In genomic region chr1:209480345-209480744, GRCh38 we compare ENCODE assay signal across 29 cellular contexts.
"Had no signal": no experiment of that assay in that cellular context is flagged by ENCODE, and none has a peak within 500 bp of the region (broad histone marks: within the 10 kb centered on the region; RNA-seq: fewer than 3 reads in every experiment).

No MANE protein-coding gene starts in this region.

- H3K9me3 ChIP-seq: colonic mucosa, esophagus muscularis mucosa, esophagus squamous epithelium, gastrocnemius medialis, gastroesophageal sphincter, heart left ventricle, heart right ventricle had no signal

- H3K27me3 Mint-ChIP-seq: dendritic cell treated with granulocyte-macrophage colony-stimulating factor and Interleukin-4, amounts not matched to agents 40 ng/mL and 50 ng/mL, for 4 days had no signal

- H3K27ac Mint-ChIP-seq: dendritic cell treated with granulocyte-macrophage colony-stimulating factor and Interleukin-4, amounts not matched to agents 40 ng/mL and 50 ng/mL, for 4 days; effector memory CD8-positive, alpha-beta T cell; endodermal cell had no signal

- FAIRE-seq: colon, endometrium, endothelial cell of umbilical vein, frontal cortex had no signal

- H3K4me3 Mint-ChIP-seq: dendritic cell treated with granulocyte-macrophage colony-stimulating factor and Interleukin-4, amounts not matched to agents 40 ng/mL and 50 ng/mL, for 4 days; effector memory CD8-positive, alpha-beta T cell; endodermal cell had no signal

- H3K4me1 ChIP-seq: colonic mucosa, esophagus muscularis mucosa, gastrocnemius medialis, gastroesophageal sphincter, heart left ventricle, heart right ventricle had no signal

- H3K4me3 ChIP-seq: colonic mucosa, coronary artery, dorsolateral prefrontal cortex, esophagus muscularis mucosa, esophagus squamous epithelium, gastrocnemius medialis, gastroesophageal sphincter, heart left ventricle, heart right ventricle had no signal

- H3K9me3 Mint-ChIP-seq: dendritic cell treated with granulocyte-macrophage colony-stimulating factor and Interleukin-4, amounts not matched to agents 40 ng/mL and 50 ng/mL, for 4 days; effector memory CD8-positive, alpha-beta T cell had no signal

- H3K27me3 ChIP-seq: colonic mucosa, dorsolateral prefrontal cortex, esophagus muscularis mucosa, esophagus squamous epithelium, foreskin keratinocyte, gastrocnemius medialis, gastroesophageal sphincter, heart left ventricle, heart right ventricle had no signal

- H3K27ac ChIP-seq: colonic mucosa, coronary artery, dorsolateral prefrontal cortex, epithelial cell of prostate, esophagus muscularis mucosa, esophagus squamous epithelium, foreskin keratinocyte, gastrocnemius medialis, gastroesophageal sphincter, heart left ventricle, heart right ventricle had no signal

- H3K36me3 ChIP-seq: colonic mucosa, esophagus muscularis mucosa, esophagus squamous epithelium, gastrocnemius medialis, gastroesophageal sphincter, heart left ventricle, heart right ventricle had no signal

- DNase-seq: colonic mucosa; cortex of kidney; dermis blood vessel endothelial cell; dorsolateral prefrontal cortex; effector CD4-positive, alpha-beta T cell; effector CD8-positive, alpha-beta T cell; effector memory CD4-positive, alpha-beta T cell; effector memory CD8-positive, alpha-beta T cell; endodermal cell; erythroblast; esophagus squamous epithelium; foreskin fibroblast; foreskin keratinocyte; foreskin melanocyte; gastrocnemius medialis; glutamatergic neuron; head of caudate nucleus; heart left ventricle; heart right ventricle had no signal

- ATAC-seq: effector memory CD8-positive, alpha-beta T cell; esophagus mucosa; foreskin keratinocyte; gastrocnemius medialis; gastroesophageal sphincter; heart left ventricle; heart right ventricle had no signal
